9 cellular contexts compared by ENCODE assay signal in genomic region chr20:57346477-57346876, GRCh38. TPM values are rescaled to one million over a fixed set of nuclear protein-coding genes. Genes with fewer than 3 reads are reported as not detected.
DNase-seq lines count a peak whose midpoint lies in the region; ATAC-seq and TF ChIP-seq lines count a peak whose summit lies in the region.
"Had no signal": no experiment of that assay in that cellular context is flagged by ENCODE, and none has a peak within 500 bp of the region (broad histone marks: within the 10 kb centered on the region; RNA-seq: fewer than 3 reads in every experiment).

No MANE protein-coding gene starts in this region.

- no peak for ATAC-seq in GM18873 (IDR thresholded peaks at IDR 0.05; ENCODE audit: low FRiP score, unreplicated experiment)
- ATAC-seq in GM21447 (IDR thresholded peaks at IDR 0.05; ENCODE audit: unreplicated experiment) = no peak

- TF ChIP-seq CTCF in prostate gland (IDR thresholded peaks at IDR 0.05) = peak; percentile 23 to 82 (median 72)

- intact Hi-C loops in prostate gland (cut with DNase I) = loop anchor here (2.0 to 5.0 kb wide), 2 partner anchors 258 to 794 kb away; no protein-coding TSS in a partner anchor

- DNase-seq in ELR (ENCODE audit: low read depth) (peak; percentile 84), LHCN-M2 (ENCODE audit: low read depth) (peak; percentile 58), SJSA1 (ENCODE audit: low read depth in 1 of 2, low spot score in 2 of 2) (peak; percentile 86 to 95), glomerular visceral epithelial cell (ENCODE audit: extremely low spot score) (peak; percentile 67), prostate gland (ENCODE audit: low spot score) (peak; percentile 73)
- peak; percentile 4 to 64 (median 47) for DNase-seq in activated naive CD4-positive, alpha-beta T cell (lab: John Stamatoyannopoulos, UW)

- H3K4me1 ChIP-seq in SJSA1 (replicated peaks) = peaks cover 10% of the 10 kb centered on the region
- no peaks in the 10 kb centered on the region for H3K4me1 ChIP-seq in prostate gland (replicated peaks)

- H3K27ac ChIP-seq in SJSA1 (peak overlapping the region; percentile 23; the same call in 1 of the 2 replicates), prostate gland (no peak overlapping the region)
- H3K27ac ChIP-seq: epithelial cell of prostate had no signal

- H3K36me3 ChIP-seq in SJSA1 (no peaks in the 10 kb centered on the region), prostate gland (no peaks in the 10 kb centered on the region)

- H3K4me3 ChIP-seq in SJSA1 = no peak overlapping the region
- no peak overlapping the region for H3K4me3 ChIP-seq in prostate gland

- under 1% methylated on average over 4 of the region's 4 CpGs for WGBS in prostate gland

- no peaks in the 10 kb centered on the region for H3K27me3 ChIP-seq in SJSA1 (replicated peaks)
- no peaks in the 10 kb centered on the region for H3K27me3 ChIP-seq in prostate gland (replicated peaks; ENCODE audit: insufficient read depth)

- no peak for TF ChIP-seq POLR2A in prostate gland (IDR thresholded peaks at IDR 0.05)

- H3K9me3 ChIP-seq in SJSA1 (replicated peaks) (no peaks in the 10 kb centered on the region), prostate gland (no peaks in the 10 kb centered on the region)

RNA-seq across cellular contexts. Expression of gene RAE1, which starts 4.6 kb away (rescaled TPM):
- 39.1 and 41.2 TPM in 2 replicates for total RNA-seq in LHCN-M2 (2014; rRNA removed)
- 26.2 TPM for polyA plus RNA-seq in LHCN-M2 (2012)
- 67.2 and 99.7 TPM in 2 replicates for total RNA-seq in SJSA1 (2014; rRNA removed; shearing (Covaris generic))
- 10 to 100 TPM; 21.7 to 49.9 TPM for total RNA-seq in prostate gland

RNA-seq across cellular contexts. Expression of gene SPO11, which starts 16.9 kb away (rescaled TPM):
- not detected in 2 replicates for total RNA-seq in LHCN-M2 (2014; rRNA removed)
- polyA plus RNA-seq in LHCN-M2 (2012) = not detected
- total RNA-seq in SJSA1 (2014; rRNA removed; shearing (Covaris generic)) = not detected in 2 replicates
- total RNA-seq in prostate gland = 1 to 10 TPM in 1 of 2 donors, not detected in 1; 2.6 TPM

RNA-seq across cellular contexts. Expression of gene RBM38, which starts 44.7 kb away (rescaled TPM):
- total RNA-seq in LHCN-M2 (2014; rRNA removed) (7.4 and 8.6 TPM in 2 replicates), prostate gland (100 to 1,000 TPM in 1 of 2 donors, 10 to 100 TPM in 1; 29.9 to 104 TPM)
- polyA plus RNA-seq in LHCN-M2 (2012) = 3.9 TPM
- total RNA-seq in SJSA1 (2014; rRNA removed; shearing (Covaris generic)) = 14.1 and 20.8 TPM in 2 replicates
